In the genomic region with DNA sequence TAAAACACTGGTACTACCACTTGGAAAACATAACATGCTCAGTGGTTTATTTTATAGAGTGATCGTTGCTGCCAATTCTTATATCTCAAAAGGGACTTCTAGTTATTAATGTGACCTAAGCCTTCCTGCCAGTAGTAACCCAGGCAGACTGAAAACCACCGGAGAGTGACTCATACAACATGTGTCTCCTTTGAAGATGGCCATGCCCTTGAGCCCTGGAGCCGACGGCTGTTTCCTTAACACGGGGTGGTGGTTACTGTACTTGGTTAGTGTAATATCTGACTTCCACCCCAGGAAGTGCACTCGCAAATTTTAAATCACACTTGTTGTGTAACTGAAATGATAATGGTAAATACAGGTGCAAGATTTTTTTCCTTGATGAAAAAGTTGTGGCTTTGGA, we compare ENCODE assay signal across 1 cellular context.
TF ChIP-seq lines count a peak whose summit lies in the region.

No MANE protein-coding gene starts in this region.

TF ChIP-seq in GM23338, 12 proteins besides CTCF, POLR2A, EP300 and RAD21 (continued from another document):
- TF ChIP-seq, protein P1, sequence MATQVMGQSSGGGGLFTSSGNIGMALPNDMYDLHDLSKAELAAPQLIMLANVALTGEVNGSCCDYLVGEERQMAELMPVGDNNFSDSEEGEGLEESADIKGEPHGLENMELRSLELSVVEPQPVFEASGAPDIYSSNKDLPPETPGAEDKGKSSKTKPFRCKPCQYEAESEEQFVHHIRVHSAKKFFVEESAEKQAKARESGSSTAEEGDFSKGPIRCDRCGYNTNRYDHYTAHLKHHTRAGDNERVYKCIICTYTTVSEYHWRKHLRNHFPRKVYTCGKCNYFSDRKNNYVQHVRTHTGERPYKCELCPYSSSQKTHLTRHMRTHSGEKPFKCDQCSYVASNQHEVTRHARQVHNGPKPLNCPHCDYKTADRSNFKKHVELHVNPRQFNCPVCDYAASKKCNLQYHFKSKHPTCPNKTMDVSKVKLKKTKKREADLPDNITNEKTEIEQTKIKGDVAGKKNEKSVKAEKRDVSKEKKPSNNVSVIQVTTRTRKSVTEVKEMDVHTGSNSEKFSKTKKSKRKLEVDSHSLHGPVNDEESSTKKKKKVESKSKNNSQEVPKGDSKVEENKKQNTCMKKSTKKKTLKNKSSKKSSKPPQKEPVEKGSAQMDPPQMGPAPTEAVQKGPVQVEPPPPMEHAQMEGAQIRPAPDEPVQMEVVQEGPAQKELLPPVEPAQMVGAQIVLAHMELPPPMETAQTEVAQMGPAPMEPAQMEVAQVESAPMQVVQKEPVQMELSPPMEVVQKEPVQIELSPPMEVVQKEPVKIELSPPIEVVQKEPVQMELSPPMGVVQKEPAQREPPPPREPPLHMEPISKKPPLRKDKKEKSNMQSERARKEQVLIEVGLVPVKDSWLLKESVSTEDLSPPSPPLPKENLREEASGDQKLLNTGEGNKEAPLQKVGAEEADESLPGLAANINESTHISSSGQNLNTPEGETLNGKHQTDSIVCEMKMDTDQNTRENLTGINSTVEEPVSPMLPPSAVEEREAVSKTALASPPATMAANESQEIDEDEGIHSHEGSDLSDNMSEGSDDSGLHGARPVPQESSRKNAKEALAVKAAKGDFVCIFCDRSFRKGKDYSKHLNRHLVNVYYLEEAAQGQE (IDR thresholded peaks at IDR 0.05; ENCODE audit: unreplicated experiment): no peak
- TF ChIP-seq STAT1 (IDR thresholded peaks at IDR 0.05; ENCODE audit: unreplicated experiment) (no peak), ZNF114 (CRISPR knock-in tag; IDR thresholded peaks at IDR 0.05) (no peak), EZH2 (IDR thresholded peaks at IDR 0.05; ENCODE audit: low read depth, unreplicated experiment) (no peak), CREB1 (CRISPR knock-in tag; IDR thresholded peaks at IDR 0.05; ENCODE audit: low read depth) (no peak), ZNF331 (CRISPR knock-in tag; IDR thresholded peaks at IDR 0.05; ENCODE audit: low read depth) (no peak), NANOG (IDR thresholded peaks at IDR 0.05; ENCODE audit: borderline replicate concordance) (no peak), JUNB (IDR thresholded peaks at IDR 0.05; ENCODE audit: unreplicated experiment) (no peak), EZH2phosphoT487 (IDR thresholded peaks at IDR 0.05; ENCODE audit: unreplicated experiment) (no peak)
- TF ChIP-seq, protein P2, sequence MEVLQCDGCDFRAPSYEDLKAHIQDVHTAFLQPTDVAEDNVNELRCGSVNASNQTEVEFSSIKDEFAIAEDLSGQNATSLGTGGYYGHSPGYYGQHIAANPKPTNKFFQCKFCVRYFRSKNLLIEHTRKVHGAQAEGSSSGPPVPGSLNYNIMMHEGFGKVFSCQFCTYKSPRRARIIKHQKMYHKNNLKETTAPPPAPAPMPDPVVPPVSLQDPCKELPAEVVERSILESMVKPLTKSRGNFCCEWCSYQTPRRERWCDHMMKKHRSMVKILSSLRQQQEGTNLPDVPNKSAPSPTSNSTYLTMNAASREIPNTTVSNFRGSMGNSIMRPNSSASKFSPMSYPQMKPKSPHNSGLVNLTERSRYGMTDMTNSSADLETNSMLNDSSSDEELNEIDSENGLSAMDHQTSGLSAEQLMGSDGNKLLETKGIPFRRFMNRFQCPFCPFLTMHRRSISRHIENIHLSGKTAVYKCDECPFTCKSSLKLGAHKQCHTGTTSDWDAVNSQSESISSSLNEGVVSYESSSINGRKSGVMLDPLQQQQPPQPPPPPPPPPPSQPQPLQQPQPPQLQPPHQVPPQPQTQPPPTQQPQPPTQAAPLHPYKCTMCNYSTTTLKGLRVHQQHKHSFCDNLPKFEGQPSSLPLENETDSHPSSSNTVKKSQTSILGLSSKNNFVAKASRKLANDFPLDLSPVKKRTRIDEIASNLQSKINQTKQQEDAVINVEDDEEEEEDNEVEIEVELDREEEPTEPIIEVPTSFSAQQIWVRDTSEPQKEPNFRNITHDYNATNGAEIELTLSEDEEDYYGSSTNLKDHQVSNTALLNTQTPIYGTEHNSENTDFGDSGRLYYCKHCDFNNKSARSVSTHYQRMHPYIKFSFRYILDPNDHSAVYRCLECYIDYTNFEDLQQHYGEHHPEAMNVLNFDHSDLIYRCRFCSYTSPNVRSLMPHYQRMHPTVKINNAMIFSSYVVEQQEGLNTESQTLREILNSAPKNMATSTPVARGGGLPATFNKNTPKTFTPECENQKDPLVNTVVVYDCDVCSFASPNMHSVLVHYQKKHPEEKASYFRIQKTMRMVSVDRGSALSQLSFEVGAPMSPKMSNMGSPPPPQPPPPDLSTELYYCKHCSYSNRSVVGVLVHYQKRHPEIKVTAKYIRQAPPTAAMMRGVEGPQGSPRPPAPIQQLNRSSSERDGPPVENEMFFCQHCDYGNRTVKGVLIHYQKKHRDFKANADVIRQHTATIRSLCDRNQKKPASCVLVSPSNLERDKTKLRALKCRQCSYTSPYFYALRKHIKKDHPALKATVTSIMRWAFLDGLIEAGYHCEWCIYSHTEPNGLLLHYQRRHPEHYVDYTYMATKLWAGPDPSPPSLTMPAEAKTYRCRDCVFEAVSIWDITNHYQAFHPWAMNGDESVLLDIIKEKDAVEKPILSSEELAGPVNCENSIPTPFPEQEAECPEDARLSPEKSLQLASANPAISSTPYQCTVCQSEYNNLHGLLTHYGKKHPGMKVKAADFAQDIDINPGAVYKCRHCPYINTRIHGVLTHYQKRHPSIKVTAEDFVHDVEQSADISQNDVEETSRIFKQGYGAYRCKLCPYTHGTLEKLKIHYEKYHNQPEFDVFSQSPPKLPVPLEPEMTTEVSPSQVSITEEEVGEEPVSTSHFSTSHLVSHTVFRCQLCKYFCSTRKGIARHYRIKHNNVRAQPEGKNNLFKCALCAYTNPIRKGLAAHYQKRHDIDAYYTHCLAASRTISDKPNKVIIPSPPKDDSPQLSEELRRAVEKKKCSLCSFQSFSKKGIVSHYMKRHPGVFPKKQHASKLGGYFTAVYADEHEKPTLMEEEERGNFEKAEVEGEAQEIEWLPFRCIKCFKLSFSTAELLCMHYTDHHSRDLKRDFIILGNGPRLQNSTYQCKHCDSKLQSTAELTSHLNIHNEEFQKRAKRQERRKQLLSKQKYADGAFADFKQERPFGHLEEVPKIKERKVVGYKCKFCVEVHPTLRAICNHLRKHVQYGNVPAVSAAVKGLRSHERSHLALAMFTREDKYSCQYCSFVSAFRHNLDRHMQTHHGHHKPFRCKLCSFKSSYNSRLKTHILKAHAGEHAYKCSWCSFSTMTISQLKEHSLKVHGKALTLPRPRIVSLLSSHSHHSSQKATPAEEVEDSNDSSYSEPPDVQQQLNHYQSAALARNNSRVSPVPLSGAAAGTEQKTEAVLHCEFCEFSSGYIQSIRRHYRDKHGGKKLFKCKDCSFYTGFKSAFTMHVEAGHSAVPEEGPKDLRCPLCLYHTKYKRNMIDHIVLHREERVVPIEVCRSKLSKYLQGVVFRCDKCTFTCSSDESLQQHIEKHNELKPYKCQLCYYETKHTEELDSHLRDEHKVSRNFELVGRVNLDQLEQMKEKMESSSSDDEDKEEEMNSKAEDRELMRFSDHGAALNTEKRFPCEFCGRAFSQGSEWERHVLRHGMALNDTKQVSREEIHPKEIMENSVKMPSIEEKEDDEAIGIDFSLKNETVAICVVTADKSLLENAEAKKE (CRISPR knock-in tag; IDR thresholded peaks at IDR 0.05): no peak
TF ChIP-seq in GM23338: peak in this region for 0.
